ENCODE assay signal across 9 cellular contexts in the genomic region with DNA sequence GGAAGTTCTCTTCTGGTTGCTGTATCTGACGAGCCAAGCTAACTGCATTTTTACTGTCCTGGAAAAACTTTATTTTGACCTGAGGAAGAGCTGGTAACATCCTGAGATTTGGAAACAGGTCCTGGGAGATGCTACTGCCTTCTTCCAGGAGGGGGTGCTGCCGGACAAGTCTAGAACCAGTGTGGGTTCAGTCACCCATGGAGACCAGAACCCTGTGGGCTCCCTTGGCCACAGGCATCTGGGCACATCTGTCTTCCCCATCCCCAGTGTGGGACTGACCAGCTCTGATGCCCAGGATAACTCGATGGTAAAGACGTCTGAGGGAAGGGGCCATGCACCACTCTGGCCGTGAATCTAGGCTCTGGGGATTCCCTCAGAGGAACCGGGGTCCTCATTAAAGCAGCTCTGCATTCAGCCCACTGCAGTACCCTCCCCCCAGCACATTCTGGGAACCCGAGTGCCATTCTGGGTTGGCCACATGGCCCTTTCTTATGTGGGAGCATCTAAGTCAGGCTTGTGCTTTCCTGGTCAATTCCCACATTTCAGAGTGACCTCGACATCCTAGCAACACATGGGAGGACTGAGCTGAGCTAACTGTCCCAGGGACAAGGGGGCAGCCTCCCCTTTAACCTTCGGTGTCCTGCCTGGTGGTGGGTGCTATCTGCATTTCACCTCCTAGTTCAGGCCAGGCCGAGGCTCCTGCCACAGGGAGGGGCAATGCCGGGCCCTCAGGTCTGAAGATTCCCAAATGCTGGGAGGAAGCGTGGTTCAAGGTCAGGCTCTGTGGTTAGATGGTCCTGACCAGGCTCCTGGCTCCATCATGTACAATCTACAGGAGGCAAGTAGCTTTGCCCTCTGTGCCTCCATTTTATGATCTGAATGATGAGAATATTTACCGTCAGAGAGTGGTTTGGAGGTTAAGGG. TPM values are rescaled to one million over a fixed set of nuclear protein-coding genes. Genes with fewer than 3 reads are reported as not detected.
DNase-seq lines count a peak whose midpoint lies in the region; ATAC-seq, FAIRE-seq and TF ChIP-seq lines count a peak whose summit lies in the region.
"Had no signal": no experiment of that assay in that cellular context is flagged by ENCODE, and none has a peak within 500 bp of the region (broad histone marks: within the 10 kb centered on the region; RNA-seq: fewer than 3 reads in every experiment).

No MANE protein-coding gene starts in this region.

- peaks cover 14% of the 10 kb centered on the region for H3K36me3 Mint-ChIP-seq in MCF 10A (ENCODE audit: insufficient read depth, unreplicated experiment)

- intact Hi-C loops in MCF 10A (cut with micrococcal nuclease): loop anchor here (1.0 to 10.0 kb wide), 3 partner anchors 134 to 255 kb away; a partner anchor contains a TSS

- peak overlapping the region; percentile 73 for H3K27ac Mint-ChIP-seq in MCF 10A (ENCODE audit: low read depth, unreplicated experiment)

- H3K27me3 ChIP-seq in iPS-15b (ENCODE audit: control insufficient read depth, insufficient read depth, low read length) (no peaks in the 10 kb centered on the region), skeletal muscle satellite cell (ENCODE audit: control insufficient read depth, insufficient read depth, low read length) (no peaks in the 10 kb centered on the region)

- no peaks in the 10 kb centered on the region for H3K27me3 Mint-ChIP-seq in MCF 10A (ENCODE audit: insufficient read depth, unreplicated experiment)
- H3K27me3 Mint-ChIP-seq: stimulated activated naive CD8-positive, alpha-beta T cell treated with anti-CD3 and anti-CD28 coated beads, Interleukin-15, Interleukin-2, amounts not matched to agents 100 ng/mL and 50 ng/mL, for 24 hours had no signal

- H3K4me3 ChIP-seq in iPS-15b (ENCODE audit: low read depth, low read length) (no peak overlapping the region), skeletal muscle satellite cell (ENCODE audit: low read length) (no peak overlapping the region)

- POLR2A ChIA-PET in MCF 10A (lab: Yijun Ruan, JAX): interaction anchor here (1.1 to 1.3 kb wide), 3 partner anchors 23 to 110 kb away, joined by 3 to 7 read pairs (median 4); a partner anchor contains a TSS

- H3K9me3 ChIP-seq in iPS-15b (ENCODE audit: control insufficient read depth, insufficient read depth, low read length) (no peaks in the 10 kb centered on the region), skeletal muscle satellite cell (replicated peaks; ENCODE audit: low read length) (no peaks in the 10 kb centered on the region)

- DNase-seq in D721Med (ENCODE audit: insufficient read length, low spot score): no peak
- DNase-seq in HS-5 (ENCODE audit: low read depth): peak; percentile 22
- peak; percentile 20 for DNase-seq in SKM-1 (lab: John Stamatoyannopoulos, UW; ENCODE audit: unreplicated experiment)
- peak; percentile 83 for DNase-seq in MCF 10A (ENCODE audit: unreplicated experiment)

- no peak for FAIRE-seq in D721Med (lab: Jason Lieb, UNC)

- H3K4me1 Mint-ChIP-seq in MCF 10A (ENCODE audit: insufficient read depth, unreplicated experiment): peaks cover 15% of the 10 kb centered on the region

- BruUV-seq in MCF 10A (replicated peaks; lab: Mats Ljungman, UMichigan): no TSS peak

- H3K9ac ChIP-seq in iPS-15b (ENCODE audit: low read depth, low read length) (peak overlapping the region; percentile 37), skeletal muscle satellite cell (ENCODE audit: low read depth, low read length) (peak overlapping the region; percentile 25)

- H3K36me3 ChIP-seq in iPS-15b (ENCODE audit: control insufficient read depth, insufficient read depth, low read length) (peaks cover 6% of the 10 kb centered on the region), skeletal muscle satellite cell (ENCODE audit: insufficient read depth, low read length) (peaks cover 6% of the 10 kb centered on the region)

- CTCF ChIA-PET in MCF 10A (lab: Yijun Ruan, JAX): interaction anchor here (0.6 to 3.3 kb wide), 38 partner anchors 9 to 367 kb away, joined by 3 to 15 read pairs (median 4); a partner anchor contains a TSS

- H3K4me2 ChIP-seq in skeletal muscle satellite cell (ENCODE audit: low read length): no peak overlapping the region

- peak; percentile 74 for TF ChIP-seq CTCF in D721Med (IDR thresholded peaks at IDR 0.05; ENCODE audit: insufficient read depth, missing control alignments)
- peak; percentile 68 for TF ChIP-seq CTCF in MCF 10A (IDR thresholded peaks at IDR 0.05; ENCODE audit: unreplicated experiment)

- no peaks in the 10 kb centered on the region for H3K9me3 Mint-ChIP-seq in MCF 10A (ENCODE audit: unreplicated experiment)
- H3K9me3 Mint-ChIP-seq: stimulated activated naive CD8-positive, alpha-beta T cell treated with anti-CD3 and anti-CD28 coated beads, Interleukin-15, Interleukin-2, amounts not matched to agents 100 ng/mL and 50 ng/mL, for 24 hours had no signal

- no peak overlapping the region for H3K4me3 Mint-ChIP-seq in MCF 10A (ENCODE audit: unreplicated experiment)
- H3K4me3 Mint-ChIP-seq: stimulated activated naive CD8-positive, alpha-beta T cell treated with anti-CD3 and anti-CD28 coated beads, Interleukin-15, Interleukin-2, amounts not matched to agents 100 ng/mL and 50 ng/mL, for 24 hours had no signal

- no peak for ATAC-seq in HG03378 (IDR thresholded peaks at IDR 0.05; ENCODE audit: unreplicated experiment)
- no peak for ATAC-seq in GM21360 (IDR thresholded peaks at IDR 0.05; ENCODE audit: unreplicated experiment)

- H3K4me1 ChIP-seq in iPS-15b (ENCODE audit: control insufficient read depth, insufficient read depth, low read length) (peaks cover 2% of the 10 kb centered on the region), skeletal muscle satellite cell (ENCODE audit: control insufficient read depth, insufficient read depth, low read length) (peaks cover 15% of the 10 kb centered on the region)

RNA-seq across cellular contexts. Expression of a gene that starts 6.4 kb away (rescaled TPM):
- 0.54 and 0.65 TPM in 2 replicates for total RNA-seq in MCF 10A (2022)
- 2.2 and 2.5 TPM in 2 replicates for total RNA-seq in skeletal muscle satellite cell (2012; rRNA removed)

RNA-seq across cellular contexts. Expression of a gene that starts 6.5 kb away (rescaled TPM):
- total RNA-seq in MCF 10A (2022): 12.8 and 14.5 TPM in 2 replicates
- total RNA-seq in skeletal muscle satellite cell (2012; rRNA removed): 11.9 and 13.3 TPM in 2 replicates

RNA-seq across cellular contexts. Expression of a gene that starts 12.2 kb away (rescaled TPM):
- 3.2 and 4.5 TPM in 2 replicates for total RNA-seq in MCF 10A (2022)
- total RNA-seq in skeletal muscle satellite cell (2012; rRNA removed): 0.44 and 0.51 TPM in 2 replicates

RNA-seq across cellular contexts. Expression of a gene that starts 12.9 kb away (rescaled TPM):
- total RNA-seq in MCF 10A (2022): 26.1 and 33.6 TPM in 2 replicates
- total RNA-seq in skeletal muscle satellite cell (2012; rRNA removed): 21.4 and 25.3 TPM in 2 replicates

RNA-seq across cellular contexts. Expression of a gene that starts 28.1 kb away (rescaled TPM):
- total RNA-seq in MCF 10A (2022): 1.6 and 1.9 TPM in 2 replicates
- total RNA-seq in skeletal muscle satellite cell (2012; rRNA removed): 0.76 and 2.4 TPM in 2 replicates
